7 cellular contexts compared by ENCODE assay signal in genomic region chr9:97109194-97109811, GRCh38.
DNase-seq lines count a peak whose midpoint lies in the region; ATAC-seq and TF ChIP-seq lines count a peak whose summit lies in the region.

No MANE protein-coding gene starts in this region.

- ATAC-seq in foreskin keratinocyte (peak; percentile 61), gastroesophageal sphincter (no peak), sciatic nerve (no peak)

- H3K9me3 ChIP-seq in gastroesophageal sphincter: no peaks in the 10 kb centered on the region

- TF ChIP-seq CTCF in GM10266 (IDR thresholded peaks at IDR 0.05; ENCODE audit: control insufficient read depth, insufficient read depth, low read depth, missing control alignments) (peak; percentile 63), VCaP (conservative IDR thresholded peaks at IDR 0.05) (peak; percentile 72), foreskin keratinocyte (conservative IDR thresholded peaks at IDR 0.05) (peak; percentile 87), gastroesophageal sphincter (IDR thresholded peaks at IDR 0.05) (peak in 1 of 4 experiments; percentile 38)

- no peak for TF ChIP-seq EP300 in gastroesophageal sphincter (IDR thresholded peaks at IDR 0.05)

- peaks cover 5% of the 10 kb centered on the region for H3K4me1 ChIP-seq in foreskin keratinocyte
- no peaks in the 10 kb centered on the region for H3K4me1 ChIP-seq in gastroesophageal sphincter

- H3K27ac ChIP-seq in VCaP: no peak overlapping the region
- no peak overlapping the region for H3K27ac ChIP-seq in foreskin keratinocyte
- H3K27ac ChIP-seq in gastroesophageal sphincter: no peak overlapping the region

- H3K36me3 ChIP-seq in gastroesophageal sphincter: no peaks in the 10 kb centered on the region

- peak; percentile 44 for DNase-seq in GM10266 (ENCODE audit: extremely low spot score)
- DNase-seq in M059J (ENCODE audit: low read depth): peak; percentile 59
- DNase-seq in foreskin keratinocyte: peak in 1 of 2 donors; percentile 60
- DNase-seq in putamen (ENCODE audit: low spot score): peak; percentile 40
- no peak for DNase-seq in sciatic nerve (ENCODE audit: low spot score)

- H3K27me3 ChIP-seq in foreskin keratinocyte (no peaks in the 10 kb centered on the region), gastroesophageal sphincter (no peaks in the 10 kb centered on the region)

- no peak for TF ChIP-seq POLR2A in gastroesophageal sphincter (IDR thresholded peaks at IDR 0.05)

- intact Hi-C loops in sciatic nerve (cut with DNase I): no loop called here

- H3K4me3 ChIP-seq in gastroesophageal sphincter: no peak overlapping the region

- 27 to 28% methylated on average over 3 to 4 of the region's 4 CpGs for WGBS in gastroesophageal sphincter (ENCODE audit: low coverage in 1 of 2), 2 donors
